ENCODE assay signal across 1 cellular context in the genomic region with DNA sequence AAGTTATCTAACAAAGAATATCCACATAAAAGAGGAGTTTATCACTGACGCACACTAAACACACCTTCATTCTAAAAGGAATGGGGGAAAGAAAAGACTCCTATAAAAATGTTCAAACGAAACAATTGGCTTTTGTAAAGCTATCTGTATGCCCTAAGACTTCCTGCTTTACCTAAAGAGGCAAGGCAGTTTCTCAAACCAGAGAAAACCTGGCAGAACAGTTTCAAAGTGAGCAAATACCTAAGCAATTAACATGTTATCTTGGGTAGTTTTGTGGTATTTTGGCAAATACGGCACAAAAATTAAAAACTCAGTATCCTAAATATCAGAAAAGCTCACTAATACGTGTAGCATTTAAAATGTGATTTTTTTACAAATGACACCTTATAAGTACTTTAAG.
TF ChIP-seq lines count a peak whose summit lies in the region.

No MANE protein-coding gene starts in this region.

TF ChIP-seq in HCT116, 20 proteins besides CTCF, POLR2A, EP300 and RAD21 (continued from another document):
- TF ChIP-seq, protein P1, sequence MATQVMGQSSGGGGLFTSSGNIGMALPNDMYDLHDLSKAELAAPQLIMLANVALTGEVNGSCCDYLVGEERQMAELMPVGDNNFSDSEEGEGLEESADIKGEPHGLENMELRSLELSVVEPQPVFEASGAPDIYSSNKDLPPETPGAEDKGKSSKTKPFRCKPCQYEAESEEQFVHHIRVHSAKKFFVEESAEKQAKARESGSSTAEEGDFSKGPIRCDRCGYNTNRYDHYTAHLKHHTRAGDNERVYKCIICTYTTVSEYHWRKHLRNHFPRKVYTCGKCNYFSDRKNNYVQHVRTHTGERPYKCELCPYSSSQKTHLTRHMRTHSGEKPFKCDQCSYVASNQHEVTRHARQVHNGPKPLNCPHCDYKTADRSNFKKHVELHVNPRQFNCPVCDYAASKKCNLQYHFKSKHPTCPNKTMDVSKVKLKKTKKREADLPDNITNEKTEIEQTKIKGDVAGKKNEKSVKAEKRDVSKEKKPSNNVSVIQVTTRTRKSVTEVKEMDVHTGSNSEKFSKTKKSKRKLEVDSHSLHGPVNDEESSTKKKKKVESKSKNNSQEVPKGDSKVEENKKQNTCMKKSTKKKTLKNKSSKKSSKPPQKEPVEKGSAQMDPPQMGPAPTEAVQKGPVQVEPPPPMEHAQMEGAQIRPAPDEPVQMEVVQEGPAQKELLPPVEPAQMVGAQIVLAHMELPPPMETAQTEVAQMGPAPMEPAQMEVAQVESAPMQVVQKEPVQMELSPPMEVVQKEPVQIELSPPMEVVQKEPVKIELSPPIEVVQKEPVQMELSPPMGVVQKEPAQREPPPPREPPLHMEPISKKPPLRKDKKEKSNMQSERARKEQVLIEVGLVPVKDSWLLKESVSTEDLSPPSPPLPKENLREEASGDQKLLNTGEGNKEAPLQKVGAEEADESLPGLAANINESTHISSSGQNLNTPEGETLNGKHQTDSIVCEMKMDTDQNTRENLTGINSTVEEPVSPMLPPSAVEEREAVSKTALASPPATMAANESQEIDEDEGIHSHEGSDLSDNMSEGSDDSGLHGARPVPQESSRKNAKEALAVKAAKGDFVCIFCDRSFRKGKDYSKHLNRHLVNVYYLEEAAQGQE (IDR thresholded peaks at IDR 0.05; ENCODE audit: low read depth) = no peak
- TF ChIP-seq CBX3 (IDR thresholded peaks at IDR 0.05; ENCODE audit: low read depth) (no peak), TCF7L2 (IDR thresholded peaks at IDR 0.05; ENCODE audit: borderline replicate concordance, extremely low read depth, insufficient read depth, insufficient read length) (no peak), SIN3A (IDR thresholded peaks at IDR 0.05; ENCODE audit: low read depth) (no peak), POLR2AphosphoS5 (IDR thresholded peaks at IDR 0.05; ENCODE audit: low read depth, low read length) (no peak), EZH2phosphoT487 (IDR thresholded peaks at IDR 0.05; ENCODE audit: borderline replicate concordance) (no peak), FOSL1 (IDR thresholded peaks at IDR 0.05; ENCODE audit: low read depth) (no peak), CEBPB (IDR thresholded peaks at IDR 0.05; ENCODE audit: low read depth) (no peak), SRF (IDR thresholded peaks at IDR 0.05; ENCODE audit: low read depth) (no peak), YY1 (IDR thresholded peaks at IDR 0.05; ENCODE audit: extremely low read depth, insufficient replicate concordance, low read depth, low read length) (no peak)
- TF ChIP-seq, protein P2, sequence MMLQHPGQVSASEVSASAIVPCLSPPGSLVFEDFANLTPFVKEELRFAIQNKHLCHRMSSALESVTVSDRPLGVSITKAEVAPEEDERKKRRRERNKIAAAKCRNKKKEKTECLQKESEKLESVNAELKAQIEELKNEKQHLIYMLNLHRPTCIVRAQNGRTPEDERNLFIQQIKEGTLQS (IDR thresholded peaks at IDR 0.05) = no peak
- TF ChIP-seq, protein P3, sequence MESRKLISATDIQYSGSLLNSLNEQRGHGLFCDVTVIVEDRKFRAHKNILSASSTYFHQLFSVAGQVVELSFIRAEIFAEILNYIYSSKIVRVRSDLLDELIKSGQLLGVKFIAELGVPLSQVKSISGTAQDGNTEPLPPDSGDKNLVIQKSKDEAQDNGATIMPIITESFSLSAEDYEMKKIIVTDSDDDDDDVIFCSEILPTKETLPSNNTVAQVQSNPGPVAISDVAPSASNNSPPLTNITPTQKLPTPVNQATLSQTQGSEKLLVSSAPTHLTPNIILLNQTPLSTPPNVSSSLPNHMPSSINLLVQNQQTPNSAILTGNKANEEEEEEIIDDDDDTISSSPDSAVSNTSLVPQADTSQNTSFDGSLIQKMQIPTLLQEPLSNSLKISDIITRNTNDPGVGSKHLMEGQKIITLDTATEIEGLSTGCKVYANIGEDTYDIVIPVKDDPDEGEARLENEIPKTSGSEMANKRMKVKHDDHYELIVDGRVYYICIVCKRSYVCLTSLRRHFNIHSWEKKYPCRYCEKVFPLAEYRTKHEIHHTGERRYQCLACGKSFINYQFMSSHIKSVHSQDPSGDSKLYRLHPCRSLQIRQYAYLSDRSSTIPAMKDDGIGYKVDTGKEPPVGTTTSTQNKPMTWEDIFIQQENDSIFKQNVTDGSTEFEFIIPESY (IDR thresholded peaks at IDR 0.05; ENCODE audit: extremely low read depth, insufficient replicate concordance, low read length) = no peak
